In the genomic region with DNA sequence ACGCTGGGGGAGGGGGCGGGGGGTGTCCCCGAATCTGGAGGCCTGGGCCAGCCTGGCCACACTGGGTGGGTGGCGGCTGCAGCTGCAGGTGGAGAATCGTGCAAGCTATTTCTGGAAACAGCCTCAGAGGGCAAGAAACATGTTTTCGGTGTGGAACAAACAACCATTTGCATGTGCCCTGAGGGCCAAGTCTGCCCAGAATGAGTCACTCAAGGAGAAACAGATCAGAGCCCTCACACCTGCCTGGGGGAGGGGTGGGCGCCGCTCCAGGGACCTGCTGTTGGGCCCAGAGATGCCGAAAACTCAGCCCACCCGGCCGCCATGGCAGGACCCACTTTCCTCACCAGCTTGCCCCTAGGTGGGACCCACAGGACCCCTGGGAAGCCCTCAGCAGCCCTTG, we compare ENCODE assay signal across 8 cellular contexts.
DNase-seq lines count a peak whose midpoint lies in the region; ATAC-seq lines count a peak whose summit lies in the region.
"Not testable (repeated sequence)": the region's sequence is repeated elsewhere in the genome, so short reads cannot be mapped to it uniquely, and the experiment has no call there.

No MANE protein-coding gene starts in this region.

- H3K9me3 Mint-ChIP-seq in activated CD4-positive, alpha-beta T cell treated with anti-CD3 and anti-CD28 coated beads for 36 hours (ENCODE audit: low read depth); stimulated activated effector memory CD8-positive, alpha-beta T cell treated with anti-CD3 and anti-CD28 coated beads, Interleukin-12 subunit alpha, Interleukin-12 subunit beta, amount 100 ng/mL, for 72 hours: not testable (repeated sequence)

- intact Hi-C loops in activated CD4-positive, alpha-beta T cell treated with anti-CD3 and anti-CD28 coated beads for 36 hours (cut with DNase I, micrococcal nuclease) = not testable (repeated sequence)

- ATAC-seq in GM18508 (IDR thresholded peaks at IDR 0.05; ENCODE audit: insufficient read depth, unreplicated experiment) (peak; percentile 37), GM19324 (IDR thresholded peaks at IDR 0.05; ENCODE audit: low FRiP score, unreplicated experiment) (peak; percentile 60), GM21447 (IDR thresholded peaks at IDR 0.05; ENCODE audit: unreplicated experiment) (peak; percentile 53), HG02623 (IDR thresholded peaks at IDR 0.05; ENCODE audit: unreplicated experiment) (peak; percentile 47), HG03039 (IDR thresholded peaks at IDR 0.05; ENCODE audit: unreplicated experiment) (peak; percentile 30), HG03378 (IDR thresholded peaks at IDR 0.05; ENCODE audit: unreplicated experiment) (peak; percentile 58)
- peak; percentile 60 for ATAC-seq in activated CD4-positive, alpha-beta T cell treated with anti-CD3 and anti-CD28 coated beads for 36 hours
- peak; percentile 31 for ATAC-seq in stimulated activated effector memory CD8-positive, alpha-beta T cell treated with anti-CD3 and anti-CD28 coated beads, Interleukin-12 subunit alpha, Interleukin-12 subunit beta, amount 100 ng/mL, for 72 hours

- not testable (repeated sequence) for H3K36me3 Mint-ChIP-seq in activated CD4-positive, alpha-beta T cell treated with anti-CD3 and anti-CD28 coated beads for 36 hours (ENCODE audit: low read depth); stimulated activated effector memory CD8-positive, alpha-beta T cell treated with anti-CD3 and anti-CD28 coated beads, Interleukin-12 subunit alpha, Interleukin-12 subunit beta, amount 100 ng/mL, for 72 hours

- H3K4me3 Mint-ChIP-seq in activated CD4-positive, alpha-beta T cell treated with anti-CD3 and anti-CD28 coated beads for 36 hours; stimulated activated effector memory CD8-positive, alpha-beta T cell treated with anti-CD3 and anti-CD28 coated beads, Interleukin-12 subunit alpha, Interleukin-12 subunit beta, amount 100 ng/mL, for 72 hours: not testable (repeated sequence)

- H3K27ac Mint-ChIP-seq in activated CD4-positive, alpha-beta T cell treated with anti-CD3 and anti-CD28 coated beads for 36 hours; stimulated activated effector memory CD8-positive, alpha-beta T cell treated with anti-CD3 and anti-CD28 coated beads, Interleukin-12 subunit alpha, Interleukin-12 subunit beta, amount 100 ng/mL, for 72 hours: not testable (repeated sequence)

- POLR2A ChIA-PET in activated CD4-positive, alpha-beta T cell treated with anti-CD3 and anti-CD28 coated beads for 36 hours (lab: Charles Lee) = not testable (repeated sequence)

- CTCF ChIA-PET in activated CD4-positive, alpha-beta T cell treated with anti-CD3 and anti-CD28 coated beads for 36 hours (lab: Charles Lee) = not testable (repeated sequence)

- peaks cover 18% of the 10 kb centered on the region for H3K27me3 Mint-ChIP-seq in activated CD4-positive, alpha-beta T cell treated with anti-CD3 and anti-CD28 coated beads for 36 hours

- DNase-seq in activated CD4-positive, alpha-beta T cell treated with anti-CD3 and anti-CD28 coated beads for 36 hours; stimulated activated effector memory CD8-positive, alpha-beta T cell treated with anti-CD3 and anti-CD28 coated beads, Interleukin-12 subunit alpha, Interleukin-12 subunit beta, amount 100 ng/mL, for 72 hours (ENCODE audit: low spot score in 2 of 2): not testable (repeated sequence)

- not testable (repeated sequence) for H3K4me1 Mint-ChIP-seq in activated CD4-positive, alpha-beta T cell treated with anti-CD3 and anti-CD28 coated beads for 36 hours
- H3K4me1 Mint-ChIP-seq in stimulated activated effector memory CD8-positive, alpha-beta T cell treated with anti-CD3 and anti-CD28 coated beads, Interleukin-12 subunit alpha, Interleukin-12 subunit beta, amount 100 ng/mL, for 72 hours = peaks cover 34% of the 10 kb centered on the region
